ENCODE assay signal across 1 cellular context in the genomic region with DNA sequence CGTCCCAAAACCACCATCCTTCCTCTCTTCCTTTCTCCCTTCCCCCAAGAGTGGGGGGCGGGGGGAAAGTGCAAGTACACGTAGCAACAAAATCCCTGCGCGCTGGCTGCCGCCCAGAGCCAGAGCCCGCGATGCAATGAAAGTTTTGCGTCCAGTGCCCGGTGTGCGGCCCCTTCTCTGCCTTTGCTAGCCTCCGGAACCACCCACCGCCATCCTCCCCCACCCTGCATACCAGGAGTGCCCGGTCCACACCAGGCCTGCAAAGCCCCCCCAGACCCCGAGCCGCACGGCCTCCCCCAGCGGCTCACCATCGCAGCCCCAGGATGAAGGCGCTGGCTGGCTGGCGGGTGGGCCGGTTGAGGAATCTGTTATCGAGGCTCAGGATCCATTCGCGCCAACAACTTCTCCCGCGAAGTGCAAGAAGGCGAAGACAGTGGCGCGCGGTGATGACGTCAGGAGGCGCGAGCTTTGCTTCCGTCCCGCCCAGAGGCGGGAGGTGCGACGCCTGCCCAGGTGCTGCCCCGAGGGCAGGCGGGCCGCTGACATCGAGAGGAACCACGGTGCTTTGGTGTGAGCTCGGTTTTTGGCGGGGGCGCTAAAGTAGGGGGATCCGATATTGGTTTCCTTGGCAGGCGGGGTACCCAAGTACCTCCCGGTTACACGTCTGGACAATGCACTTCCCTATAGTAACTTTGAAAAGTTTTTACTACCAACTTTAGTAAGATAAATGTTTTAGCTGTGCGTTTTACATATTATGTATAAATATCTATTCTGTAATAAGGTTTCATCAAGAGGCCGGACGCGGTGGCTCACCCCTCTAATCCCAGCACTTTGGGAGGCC.
TF ChIP-seq lines count a peak whose summit lies in the region.

A gene with protein sequence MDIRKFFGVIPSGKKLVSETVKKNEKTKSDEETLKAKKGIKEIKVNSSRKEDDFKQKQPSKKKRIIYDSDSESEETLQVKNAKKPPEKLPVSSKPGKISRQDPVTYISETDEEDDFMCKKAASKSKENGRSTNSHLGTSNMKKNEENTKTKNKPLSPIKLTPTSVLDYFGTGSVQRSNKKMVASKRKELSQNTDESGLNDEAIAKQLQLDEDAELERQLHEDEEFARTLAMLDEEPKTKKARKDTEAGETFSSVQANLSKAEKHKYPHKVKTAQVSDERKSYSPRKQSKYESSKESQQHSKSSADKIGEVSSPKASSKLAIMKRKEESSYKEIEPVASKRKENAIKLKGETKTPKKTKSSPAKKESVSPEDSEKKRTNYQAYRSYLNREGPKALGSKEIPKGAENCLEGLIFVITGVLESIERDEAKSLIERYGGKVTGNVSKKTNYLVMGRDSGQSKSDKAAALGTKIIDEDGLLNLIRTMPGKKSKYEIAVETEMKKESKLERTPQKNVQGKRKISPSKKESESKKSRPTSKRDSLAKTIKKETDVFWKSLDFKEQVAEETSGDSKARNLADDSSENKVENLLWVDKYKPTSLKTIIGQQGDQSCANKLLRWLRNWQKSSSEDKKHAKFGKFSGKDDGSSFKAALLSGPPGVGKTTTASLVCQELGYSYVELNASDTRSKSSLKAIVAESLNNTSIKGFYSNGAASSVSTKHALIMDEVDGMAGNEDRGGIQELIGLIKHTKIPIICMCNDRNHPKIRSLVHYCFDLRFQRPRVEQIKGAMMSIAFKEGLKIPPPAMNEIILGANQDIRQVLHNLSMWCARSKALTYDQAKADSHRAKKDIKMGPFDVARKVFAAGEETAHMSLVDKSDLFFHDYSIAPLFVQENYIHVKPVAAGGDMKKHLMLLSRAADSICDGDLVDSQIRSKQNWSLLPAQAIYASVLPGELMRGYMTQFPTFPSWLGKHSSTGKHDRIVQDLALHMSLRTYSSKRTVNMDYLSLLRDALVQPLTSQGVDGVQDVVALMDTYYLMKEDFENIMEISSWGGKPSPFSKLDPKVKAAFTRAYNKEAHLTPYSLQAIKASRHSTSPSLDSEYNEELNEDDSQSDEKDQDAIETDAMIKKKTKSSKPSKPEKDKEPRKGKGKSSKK (minus strand): TSS at position 432 of the 841 bp plus-strand sequence. CDS start 121 bp downstream, at position 311.

TF ChIP-seq in HepG2, 621 proteins besides CTCF, POLR2A, EP300 and RAD21 (continued from another document):
- TF ChIP-seq, protein P1, sequence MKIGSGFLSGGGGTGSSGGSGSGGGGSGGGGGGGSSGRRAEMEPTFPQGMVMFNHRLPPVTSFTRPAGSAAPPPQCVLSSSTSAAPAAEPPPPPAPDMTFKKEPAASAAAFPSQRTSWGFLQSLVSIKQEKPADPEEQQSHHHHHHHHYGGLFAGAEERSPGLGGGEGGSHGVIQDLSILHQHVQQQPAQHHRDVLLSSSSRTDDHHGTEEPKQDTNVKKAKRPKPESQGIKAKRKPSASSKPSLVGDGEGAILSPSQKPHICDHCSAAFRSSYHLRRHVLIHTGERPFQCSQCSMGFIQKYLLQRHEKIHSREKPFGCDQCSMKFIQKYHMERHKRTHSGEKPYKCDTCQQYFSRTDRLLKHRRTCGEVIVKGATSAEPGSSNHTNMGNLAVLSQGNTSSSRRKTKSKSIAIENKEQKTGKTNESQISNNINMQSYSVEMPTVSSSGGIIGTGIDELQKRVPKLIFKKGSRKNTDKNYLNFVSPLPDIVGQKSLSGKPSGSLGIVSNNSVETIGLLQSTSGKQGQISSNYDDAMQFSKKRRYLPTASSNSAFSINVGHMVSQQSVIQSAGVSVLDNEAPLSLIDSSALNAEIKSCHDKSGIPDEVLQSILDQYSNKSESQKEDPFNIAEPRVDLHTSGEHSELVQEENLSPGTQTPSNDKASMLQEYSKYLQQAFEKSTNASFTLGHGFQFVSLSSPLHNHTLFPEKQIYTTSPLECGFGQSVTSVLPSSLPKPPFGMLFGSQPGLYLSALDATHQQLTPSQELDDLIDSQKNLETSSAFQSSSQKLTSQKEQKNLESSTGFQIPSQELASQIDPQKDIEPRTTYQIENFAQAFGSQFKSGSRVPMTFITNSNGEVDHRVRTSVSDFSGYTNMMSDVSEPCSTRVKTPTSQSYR (CRISPR knock-in tag; IDR thresholded peaks at IDR 0.05; ENCODE audit: borderline replicate concordance), result peak; percentile 66; the same call in 1 of the 2 replicates
- TF ChIP-seq SOX13 (IDR thresholded peaks at IDR 0.05) (no peak; the same call in 1 of the 2 replicates), SOX13 (CRISPR knock-in tag; conservative IDR thresholded peaks at IDR 0.05 in 1 of 2, IDR thresholded peaks at IDR 0.05 in 1 of 2) (peak in 1 of 2 experiments; percentile 72; a peak in 1 of 4 replicates), CENPX (CRISPR knock-in tag; IDR thresholded peaks at IDR 0.05) (no peak), ZNF850 (CRISPR knock-in tag; conservative IDR thresholded peaks at IDR 0.05) (peak; percentile 91; the same call in 1 of the 2 replicates), KAT2B (IDR thresholded peaks at IDR 0.05; ENCODE audit: borderline replicate concordance, low read depth, low read length) (no peak), ZNF552 (CRISPR knock-in tag; IDR thresholded peaks at IDR 0.05; ENCODE audit: borderline replicate concordance) (peak; percentile 99), ARHGAP35 (CRISPR knock-in tag; IDR thresholded peaks at IDR 0.05; ENCODE audit: borderline replicate concordance) (peak; percentile 96; the same call in 1 of the 2 replicates), ZNF160 (CRISPR knock-in tag; IDR thresholded peaks at IDR 0.05) (peak; percentile 42), FOXO1 (CRISPR knock-in tag; IDR thresholded peaks at IDR 0.05) (peak; percentile 81), SMAD3 (CRISPR knock-in tag; IDR thresholded peaks at IDR 0.05) (peak; percentile 75; the same call in 1 of the 2 replicates)
